8 cellular contexts compared by ENCODE assay signal in the genomic region with DNA sequence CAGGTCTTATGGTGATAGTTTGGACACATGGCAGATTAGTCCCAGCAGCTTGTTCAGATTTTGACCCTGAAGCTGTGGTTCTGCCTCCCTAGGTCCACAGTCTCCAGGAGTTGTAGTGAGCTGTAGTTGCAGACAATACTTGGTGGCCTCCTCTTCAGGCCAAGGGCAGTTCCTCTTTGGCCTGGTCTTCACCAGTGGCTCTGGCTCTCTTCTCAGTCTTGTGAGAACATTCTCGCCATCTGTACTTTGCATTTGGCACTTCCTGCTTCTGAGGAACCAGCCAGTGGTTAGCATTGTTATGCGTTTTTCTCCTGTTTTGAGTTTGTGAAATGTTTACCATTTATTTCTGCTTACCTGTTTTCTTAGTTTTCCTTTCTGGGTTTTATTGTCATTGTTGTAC. TPM values are rescaled to one million over a fixed set of nuclear protein-coding genes. Genes with fewer than 3 reads are reported as not detected.
A peak's percentile ranks its signal among the peaks of the same experiment; 100 is the strongest.
DNase-seq lines count a peak whose midpoint lies in the region; ATAC-seq and TF ChIP-seq lines count a peak whose summit lies in the region.

No MANE protein-coding gene starts in this region.

- no peaks in the 10 kb centered on the region for H3K9me3 ChIP-seq in HUES48 (ENCODE audit: control insufficient read depth, insufficient read depth, low read length)

- no peaks in the 10 kb centered on the region for H3K27me3 ChIP-seq in HUES48 (ENCODE audit: control insufficient read depth, insufficient read depth, low read length)

- no peak overlapping the region; the same call in 1 of the 2 replicates for H3K4me3 ChIP-seq in HUES48 (ENCODE audit: low read depth, low read length)

- peak overlapping the region; percentile 74 for H3K27ac ChIP-seq in HUES48 (ENCODE audit: low read depth, low read length)

- peak; percentile 22 for DNase-seq in GM13976 (ENCODE audit: low spot score)
- no peak for DNase-seq in left cardiac atrium
- DNase-seq in NCI-H526 treated with DMSO at 0.1 percent for 48 hours (lab: John Stamatoyannopoulos, UW): no peak
- no peak for DNase-seq in NCI-H2029 (lab: John Stamatoyannopoulos, UW)
- DNase-seq in NCI-H446 (lab: John Stamatoyannopoulos, UW): no peak
- no peak for DNase-seq in NCI-H146 treated with DMSO at 0.1 percent for 48 hours (lab: John Stamatoyannopoulos, UW; ENCODE audit: unreplicated experiment)

- TF ChIP-seq CTCF in GM13976 (IDR thresholded peaks at IDR 0.05; ENCODE audit: borderline replicate concordance, control extremely low read depth, extremely low read depth, insufficient read depth, missing control alignments): no peak

- intact Hi-C loops in left cardiac atrium (cut with DNase I): no loop called here

- H3K36me3 ChIP-seq in HUES48 (ENCODE audit: control insufficient read depth, insufficient read depth, low read length): no peaks in the 10 kb centered on the region

- in situ Hi-C loops in GM13976 (cut with MboI; ENCODE audit: low sequenced_read_pairs, unreplicated experiment): no loop called here

- no peak overlapping the region for H3K9ac ChIP-seq in HUES48 (ENCODE audit: low read depth, low read length)

- peaks cover 26% of the 10 kb centered on the region for H3K4me1 ChIP-seq in HUES48 (ENCODE audit: control insufficient read depth, insufficient read depth, low read length)

- ATAC-seq in GM21526 (IDR thresholded peaks at IDR 0.05; ENCODE audit: low FRiP score, unreplicated experiment): peak; percentile 78
- peak; percentile 27 to 44 for ATAC-seq in left cardiac atrium

RNA-seq across cellular contexts. Expression of a gene that starts 40.7 kb away (rescaled TPM):
- 10 to 100 TPM; 47.1 to 51.1 TPM for total RNA-seq in left cardiac atrium
